ENCODE assay signal across 9 cellular contexts in the genomic region with DNA sequence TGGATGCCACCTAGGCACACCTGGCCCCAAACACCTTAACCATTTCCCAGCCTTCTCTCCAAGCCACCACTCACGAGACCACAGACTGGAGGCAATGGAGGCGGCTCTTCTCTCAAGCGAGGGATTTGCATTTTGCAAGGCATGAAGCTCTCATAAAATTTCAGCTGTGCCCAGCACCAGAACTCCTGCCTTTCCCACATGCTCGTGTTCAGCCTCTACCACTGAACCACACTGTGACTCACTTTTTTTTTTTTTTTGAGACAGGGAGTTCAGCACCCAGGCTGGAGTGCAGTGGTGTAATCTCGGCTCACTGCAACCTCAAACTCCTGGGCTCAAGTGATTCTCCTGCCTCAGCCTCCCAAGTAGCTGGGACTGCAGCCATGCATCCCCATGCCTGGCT.
DNase-seq lines count a peak whose midpoint lies in the region; FAIRE-seq and TF ChIP-seq lines count a peak whose summit lies in the region.
"Had no signal": no experiment of that assay in that cellular context is flagged by ENCODE, and none has a peak within 500 bp of the region (broad histone marks: within the 10 kb centered on the region; RNA-seq: fewer than 3 reads in every experiment).

No MANE protein-coding gene starts in this region.

- CTCF ChIA-PET in RWPE1 (lab: Yijun Ruan, JAX): interaction anchor here (0.6 to 1.0 kb wide), 3 partner anchors 13 to 186 kb away, joined by 3 to 5 read pairs (median 4); no protein-coding TSS in a partner anchor

- POLR2A ChIA-PET in RWPE1 (lab: Yijun Ruan, JAX; ENCODE audit: low non-redundant PET): interaction anchor here (0.6 kb wide), 1 partner anchor 18 kb away, joined by 3 read pairs; no protein-coding TSS in a partner anchor

- H3K27ac ChIP-seq in RWPE1: peak overlapping the region; percentile 96
- H3K27ac ChIP-seq: sigmoid colon had no signal

- DNase-seq in EH (ENCODE audit: low read depth) (peak; percentile 70), RWPE1 (ENCODE audit: low spot score) (no peak), iris pigment epithelial cell (ENCODE audit: low read depth) (peak; percentile 35), HTR-8/SVneo (ENCODE audit: insufficient read length, low spot score) (no peak), NCI-H1105 treated with DMSO at 0.1 percent for 48 hours (lab: John Stamatoyannopoulos, UW) (no peak), NCI-H1417 (lab: John Stamatoyannopoulos, UW) (no peak)
- DNase-seq: NCI-H510A treated with DMSO at 0.1 percent for 48 hours, sigmoid colon, SW 1271 had no signal

- no peak for TF ChIP-seq CTCF in RWPE1 (conservative IDR thresholded peaks at IDR 0.05; ENCODE audit: low read depth)

- no peak for FAIRE-seq in HTR-8/SVneo (lab: Jason Lieb, UNC)

Comparison
In these comparisons a context has a peak if more than half of its experiments do, and no peak if none do; other contexts are left out.
1. DNase-seq: peak in EH (single experiment) and iris pigment epithelial cell (single experiment); none in RWPE1 (single experiment), HTR-8/SVneo (single experiment), NCI-H1105 treated with DMSO at 0.1 percent for 48 hours (single experiment) and NCI-H1417 (0 of 3).